ENCODE assay signal across 12 cellular contexts in the genomic region with DNA sequence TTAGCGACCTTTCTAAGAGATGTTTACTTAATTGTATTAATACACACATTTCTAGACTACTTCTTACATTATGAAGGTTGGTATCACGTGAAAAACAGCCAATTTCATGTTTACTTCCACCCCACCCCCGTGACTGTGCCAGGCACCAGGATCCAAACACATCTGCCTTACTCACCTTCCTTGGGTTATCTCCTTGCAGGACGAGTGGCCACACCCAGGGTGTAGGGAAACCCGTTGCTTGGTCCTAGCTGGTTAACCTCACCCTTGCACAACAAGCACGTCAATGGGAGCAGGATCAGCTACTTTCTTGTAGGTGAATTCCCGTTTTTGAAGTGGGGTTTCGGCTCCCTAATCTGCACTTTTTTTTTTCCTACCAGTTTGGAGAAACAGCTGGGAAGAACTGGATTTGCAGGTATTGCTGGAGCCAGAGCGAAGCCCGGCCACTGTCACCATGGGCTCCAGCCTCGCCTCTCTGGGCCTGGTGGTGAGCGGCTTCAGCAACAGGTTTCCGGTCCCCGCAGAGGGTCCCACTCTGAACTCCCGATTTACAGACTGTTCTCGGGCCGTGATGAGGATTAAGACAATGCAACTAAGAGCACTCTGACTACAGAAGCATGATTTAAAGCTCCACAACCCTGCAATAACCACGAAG. TPM values are rescaled to one million over a fixed set of nuclear protein-coding genes. Genes with fewer than 3 reads are reported as not detected.
DNase-seq lines count a peak whose midpoint lies in the region; ATAC-seq and TF ChIP-seq lines count a peak whose summit lies in the region.
"Had no signal": no experiment of that assay in that cellular context is flagged by ENCODE, and none has a peak within 500 bp of the region (broad histone marks: within the 10 kb centered on the region; RNA-seq: fewer than 3 reads in every experiment).

No MANE protein-coding gene starts in this region.

- no peak for DNase-seq in CD4-positive, CD25-positive, alpha-beta regulatory T cell
- DNase-seq in PC-9 (peak; percentile 72), osteocyte (ENCODE audit: extremely low spot score, unreplicated experiment) (no peak), GM03348 (ENCODE audit: low spot score) (no peak)
- no peak for DNase-seq in CD8-positive, alpha-beta T cell
- DNase-seq in activated CD4-positive, alpha-beta memory T cell treated with anti-CD3 and anti-CD28 coated beads, Interleukin-2, amount 10 ng/mL, durations not matched to agents 7 days and 5 days = no peak
- DNase-seq: stimulated activated CD8-positive, alpha-beta memory T cell treated with anti-CD3 and anti-CD28 coated beads, Interleukin-4, amount 100 ng/mL, for 48 hours had no signal

- H3K4me1 ChIP-seq in CD4-positive, CD25-positive, alpha-beta regulatory T cell (ENCODE audit: control insufficient read depth, insufficient read depth, low read length, poor library complexity, severe bottlenecking) = peaks cover 17% of the 10 kb centered on the region
- H3K4me1 ChIP-seq in PC-9 (replicated peaks; ENCODE audit: insufficient read depth) = peaks cover 31% of the 10 kb centered on the region
- peaks cover 22% of the 10 kb centered on the region for H3K4me1 ChIP-seq in CD8-positive, alpha-beta T cell (ENCODE audit: insufficient read depth, low read length)

- H2AFZ ChIP-seq in PC-9 = no peak overlapping the region

- peaks cover 29% of the 10 kb centered on the region for H3K79me2 ChIP-seq in PC-9 (ENCODE audit: low read depth)

- peak overlapping the region; percentile 64 for H3K4me2 ChIP-seq in PC-9

- peak overlapping the region in 3 of 4 donors; percentile 54 to 80 (median 74) for H3K4me3 Mint-ChIP-seq in CD4-positive, CD25-positive, alpha-beta regulatory T cell
- H3K4me3 Mint-ChIP-seq in osteocyte (ENCODE audit: unreplicated experiment) = peak overlapping the region; percentile 32
- no peak overlapping the region for H3K4me3 Mint-ChIP-seq in CD8-positive, alpha-beta T cell
- H3K4me3 Mint-ChIP-seq in activated CD4-positive, alpha-beta memory T cell treated with anti-CD3 and anti-CD28 coated beads, Interleukin-2, amount 10 ng/mL, durations not matched to agents 7 days and 5 days = no peak overlapping the region

- H3K27ac ChIP-seq in CD4-positive, CD25-positive, alpha-beta regulatory T cell (ENCODE audit: insufficient read depth, low read length, poor library complexity, severe bottlenecking) = no peak overlapping the region
- peak overlapping the region; percentile 61 for H3K27ac ChIP-seq in PC-9
- H3K27ac ChIP-seq in CD8-positive, alpha-beta T cell (ENCODE audit: low read depth, low read length) = no peak overlapping the region
- H3K27ac ChIP-seq: cardiac muscle cell, SK-N-MC had no signal

- H3K9me3 ChIP-seq in CD4-positive, CD25-positive, alpha-beta regulatory T cell (ENCODE audit: control insufficient read depth in 2 of 2, low read length in 2 of 2) = no peaks in the 10 kb centered on the region
- H3K9me3 ChIP-seq in PC-9 (ENCODE audit: insufficient read depth, low read depth) = no peaks in the 10 kb centered on the region
- no peaks in the 10 kb centered on the region for H3K9me3 ChIP-seq in CD8-positive, alpha-beta T cell (ENCODE audit: low read length)
- H3K9me3 ChIP-seq: BLaER1 treated with 17β-estradiol and CSF1 and Interleukin-3, amounts not matched to agents 10 nM and 100 nM had no signal

- intact Hi-C loops in PC-9 (cut with micrococcal nuclease; ENCODE audit: unreplicated experiment) = no loop called here
- intact Hi-C loops in CD8-positive, alpha-beta T cell (cut with DNase I, micrococcal nuclease) = loop anchor here in 1 of 2 experiments (1.0 kb wide), 1 partner anchor 25 kb away; a partner anchor contains a TSS

- peaks cover 10% of the 10 kb centered on the region for H3K36me3 ChIP-seq in CD4-positive, CD25-positive, alpha-beta regulatory T cell (ENCODE audit: control insufficient read depth, insufficient read depth, low read length)
- H3K36me3 ChIP-seq in PC-9 (ENCODE audit: low read depth) = peaks cover 7% of the 10 kb centered on the region; the same call in 1 of the 2 replicates
- peaks cover 12% of the 10 kb centered on the region for H3K36me3 ChIP-seq in CD8-positive, alpha-beta T cell (ENCODE audit: insufficient read depth, low read length)

- H3K9me2 ChIP-seq in PC-9 (ENCODE audit: insufficient read depth) = no peaks in the 10 kb centered on the region

- peaks cover 13% of the 10 kb centered on the region; the same call in 1 of the 2 replicates for H4K20me1 ChIP-seq in PC-9 (ENCODE audit: insufficient read depth)

- H3K9me3 Mint-ChIP-seq in CD4-positive, CD25-positive, alpha-beta regulatory T cell = peaks cover 0 to 2% (median 0%) of the 10 kb centered on the region in 7 donors
- H3K9me3 Mint-ChIP-seq in osteocyte (ENCODE audit: unreplicated experiment) = no peaks in the 10 kb centered on the region
- no peaks in the 10 kb centered on the region for H3K9me3 Mint-ChIP-seq in CD8-positive, alpha-beta T cell
- no peaks in the 10 kb centered on the region for H3K9me3 Mint-ChIP-seq in activated CD4-positive, alpha-beta memory T cell treated with anti-CD3 and anti-CD28 coated beads, Interleukin-2, amount 10 ng/mL, durations not matched to agents 7 days and 5 days

- POLR2A ChIA-PET in PC-9 (lab: Charles Lee; ENCODE audit: unreplicated experiment) = interaction anchor here (0.6 to 1.5 kb wide), 4 partner anchors 15 to 413 kb away, joined by 3 to 16 read pairs (median 4); no protein-coding TSS in a partner anchor
- POLR2A ChIA-PET in CD8-positive, alpha-beta T cell (lab: Charles Lee) = no interaction called here
- POLR2A ChIA-PET in activated CD4-positive, alpha-beta memory T cell treated with anti-CD3 and anti-CD28 coated beads, Interleukin-2, amount 10 ng/mL, durations not matched to agents 7 days and 5 days (lab: Charles Lee) = interaction anchor here (0.6 to 1.2 kb wide), 2 partner anchors 9 to 164 kb away, joined by 3 read pairs; no protein-coding TSS in a partner anchor

- H3F3A ChIP-seq in PC-9 (ENCODE audit: insufficient read depth, low read depth) = peaks cover 16% of the 10 kb centered on the region; the same call in 1 of the 2 replicates

- peaks cover 16% of the 10 kb centered on the region for H3K36me3 Mint-ChIP-seq in CD4-positive, CD25-positive, alpha-beta regulatory T cell
- H3K36me3 Mint-ChIP-seq in osteocyte (ENCODE audit: unreplicated experiment) = peaks cover 19% of the 10 kb centered on the region
- peaks cover 31% of the 10 kb centered on the region for H3K36me3 Mint-ChIP-seq in CD8-positive, alpha-beta T cell
- peaks cover 28% of the 10 kb centered on the region for H3K36me3 Mint-ChIP-seq in activated CD4-positive, alpha-beta memory T cell treated with anti-CD3 and anti-CD28 coated beads, Interleukin-2, amount 10 ng/mL, durations not matched to agents 7 days and 5 days (ENCODE audit: low read depth)

- no peak for ATAC-seq in CD4-positive, CD25-positive, alpha-beta regulatory T cell (ENCODE audit: low read depth in 2 of 2)
- ATAC-seq in esophagus mucosa (peak; percentile 90), HG03439 (IDR thresholded peaks at IDR 0.05; ENCODE audit: unreplicated experiment) (no peak)
- ATAC-seq in CD8-positive, alpha-beta T cell = no peak

- BruUV-seq in PC-9 (replicated peaks; lab: Mats Ljungman, UMichigan) = no TSS peak

- H3K27ac Mint-ChIP-seq in CD4-positive, CD25-positive, alpha-beta regulatory T cell = peak overlapping the region in 2 of 3 donors; percentile 17 to 46
- no peak overlapping the region for H3K27ac Mint-ChIP-seq in osteocyte (ENCODE audit: unreplicated experiment)
- H3K27ac Mint-ChIP-seq in CD8-positive, alpha-beta T cell = no peak overlapping the region
- H3K27ac Mint-ChIP-seq in activated CD4-positive, alpha-beta memory T cell treated with anti-CD3 and anti-CD28 coated beads, Interleukin-2, amount 10 ng/mL, durations not matched to agents 7 days and 5 days = no peak overlapping the region

- CTCF ChIA-PET in PC-9 (lab: Charles Lee) = interaction anchor here (0.6 to 2.0 kb wide), 4 partner anchors 15 to 147 kb away, joined by 3 to 7 read pairs (median 4); no protein-coding TSS in a partner anchor
- CTCF ChIA-PET in CD8-positive, alpha-beta T cell (lab: Charles Lee) = interaction anchor here (1.5 to 2.9 kb wide), 3 partner anchors 15 to 143 kb away, joined by 3 to 14 read pairs (median 6); a partner anchor contains a TSS
- CTCF ChIA-PET in activated CD4-positive, alpha-beta memory T cell treated with anti-CD3 and anti-CD28 coated beads, Interleukin-2, amount 10 ng/mL, durations not matched to agents 7 days and 5 days (lab: Charles Lee) = interaction anchor here (1.1 to 1.2 kb wide), 2 partner anchors 15 to 37 kb away, joined by 5 to 6 read pairs; a partner anchor contains a TSS

- peaks cover 7% of the 10 kb centered on the region for H3K27me3 Mint-ChIP-seq in CD4-positive, CD25-positive, alpha-beta regulatory T cell
- no peaks in the 10 kb centered on the region for H3K27me3 Mint-ChIP-seq in osteocyte (ENCODE audit: unreplicated experiment)
- no peaks in the 10 kb centered on the region for H3K27me3 Mint-ChIP-seq in CD8-positive, alpha-beta T cell (ENCODE audit: low read depth)
- H3K27me3 Mint-ChIP-seq in activated CD4-positive, alpha-beta memory T cell treated with anti-CD3 and anti-CD28 coated beads, Interleukin-2, amount 10 ng/mL, durations not matched to agents 7 days and 5 days = peaks cover 2% of the 10 kb centered on the region

- no peak for TF ChIP-seq CTCF in PC-9 (conservative IDR thresholded peaks at IDR 0.05)
- no peak for TF ChIP-seq CTCF in osteocyte (IDR thresholded peaks at IDR 0.05)
- TF ChIP-seq CTCF in CD8-positive, alpha-beta T cell (IDR thresholded peaks at IDR 0.05) = no peak

- peaks cover 5 to 31% (median 23%) of the 10 kb centered on the region in 4 donors for H3K4me1 Mint-ChIP-seq in CD4-positive, CD25-positive, alpha-beta regulatory T cell
- H3K4me1 Mint-ChIP-seq in osteocyte (ENCODE audit: unreplicated experiment) = peaks cover 25% of the 10 kb centered on the region
- peaks cover 28% of the 10 kb centered on the region for H3K4me1 Mint-ChIP-seq in CD8-positive, alpha-beta T cell (ENCODE audit: low read depth)
- peaks cover 26% of the 10 kb centered on the region for H3K4me1 Mint-ChIP-seq in activated CD4-positive, alpha-beta memory T cell treated with anti-CD3 and anti-CD28 coated beads, Interleukin-2, amount 10 ng/mL, durations not matched to agents 7 days and 5 days

- H3K27me3 ChIP-seq in CD4-positive, CD25-positive, alpha-beta regulatory T cell (ENCODE audit: control insufficient read depth, insufficient read depth, low read length) = no peaks in the 10 kb centered on the region
- no peaks in the 10 kb centered on the region for H3K27me3 ChIP-seq in PC-9 (ENCODE audit: insufficient read depth, low read depth)
- no peaks in the 10 kb centered on the region for H3K27me3 ChIP-seq in CD8-positive, alpha-beta T cell (ENCODE audit: insufficient read depth, low read length)
- H3K27me3 ChIP-seq: BLaER1 treated with 17β-estradiol and CSF1 and Interleukin-3, amounts not matched to agents 10 nM and 100 nM; cardiac muscle cell had no signal

- H3K4me3 ChIP-seq in CD4-positive, CD25-positive, alpha-beta regulatory T cell (ENCODE audit: low read depth, low read length) = no peak overlapping the region
- no peak overlapping the region; the same call in 1 of the 2 replicates for H3K4me3 ChIP-seq in PC-9
- no peak overlapping the region for H3K4me3 ChIP-seq in CD8-positive, alpha-beta T cell (ENCODE audit: low read depth, low read length)
- H3K4me3 ChIP-seq: BLaER1 treated with 17β-estradiol and CSF1 and Interleukin-3, amounts not matched to agents 10 nM and 100 nM; cardiac muscle cell; SK-N-MC had no signal

RNA-seq across cellular contexts. Expression of a gene that starts 2.1 kb away (rescaled TPM):
- total RNA-seq in CD4-positive, CD25-positive, alpha-beta regulatory T cell = 953 TPM
- 1,000 to 10,000 TPM; 1,667 to 2,206 (median 1,950) TPM for polyA plus RNA-seq in CD4-positive, CD25-positive, alpha-beta regulatory T cell
- total RNA-seq in PC-9 (2021) = 2,044 and 2,361 TPM in 2 replicates
- total RNA-seq in esophagus mucosa = 475 TPM
- total RNA-seq in osteocyte = 1,191 and 1,207 TPM in 2 replicates
- total RNA-seq in CD8-positive, alpha-beta T cell = 100 to 1,000 TPM; 829 to 863 TPM
- 1,000 to 10,000 TPM; 1,185 TPM for total RNA-seq in activated CD4-positive, alpha-beta memory T cell treated with anti-CD3 and anti-CD28 coated beads, Interleukin-2, amount 10 ng/mL, durations not matched to agents 7 days and 5 days

RNA-seq across cellular contexts. Expression of a gene that starts 25.5 kb away (rescaled TPM):
- total RNA-seq in CD4-positive, CD25-positive, alpha-beta regulatory T cell = 4.8 TPM
- 10 to 100 TPM in 2 of 4 donors, 1 to 10 TPM in 2; 4.0 to 16.4 (median 12.0) TPM for polyA plus RNA-seq in CD4-positive, CD25-positive, alpha-beta regulatory T cell
- total RNA-seq in PC-9 (2021) (12.6 and 18.1 TPM in 2 replicates), esophagus mucosa (1.2 TPM), osteocyte (11.3 and 13.2 TPM in 2 replicates)
- total RNA-seq in CD8-positive, alpha-beta T cell = 10 to 100 TPM; 28.8 to 31.8 TPM
- 10 to 100 TPM in 1 of 2 experiments, 1 to 10 TPM in 1; 9.4 to 12.3 TPM for total RNA-seq in activated CD4-positive, alpha-beta memory T cell treated with anti-CD3 and anti-CD28 coated beads, Interleukin-2, amount 10 ng/mL, durations not matched to agents 7 days and 5 days

RNA-seq across cellular contexts. Expression of a gene that starts 36.6 kb away (rescaled TPM):
- total RNA-seq in CD4-positive, CD25-positive, alpha-beta regulatory T cell = 125 TPM
- 100 to 1,000 TPM in 3 of 4 donors, 10 to 100 TPM in 1; 99.4 to 142 (median 120) TPM for polyA plus RNA-seq in CD4-positive, CD25-positive, alpha-beta regulatory T cell
- total RNA-seq in PC-9 (2021) (3.1 and 5.3 TPM in 2 replicates), esophagus mucosa (2.7 TPM), osteocyte (1.3 and 1.9 TPM in 2 replicates)
- 10 to 100 TPM; 37.1 to 37.4 TPM for total RNA-seq in CD8-positive, alpha-beta T cell
- 100 to 1,000 TPM; 131 to 142 TPM for total RNA-seq in activated CD4-positive, alpha-beta memory T cell treated with anti-CD3 and anti-CD28 coated beads, Interleukin-2, amount 10 ng/mL, durations not matched to agents 7 days and 5 days

Comparison
In these comparisons a context has a peak if more than half of its experiments do, and no peak if none do; other contexts are left out.
1. DNase-seq: peak in PC-9 (2 of 2); none in CD4-positive, CD25-positive, alpha-beta regulatory T cell (0 of 3), osteocyte (single experiment), CD8-positive, alpha-beta T cell (0 of 7), activated CD4-positive, alpha-beta memory T cell treated with anti-CD3 and anti-CD28 coated beads, Interleukin-2, amount 10 ng/mL, durations not matched to agents 7 days and 5 days (single experiment) and GM03348 (single experiment).
2. H3K27ac Mint-ChIP-seq: peak in CD4-positive, CD25-positive, alpha-beta regulatory T cell (2 of 3); none in osteocyte (single experiment), CD8-positive, alpha-beta T cell (single experiment) and activated CD4-positive, alpha-beta memory T cell treated with anti-CD3 and anti-CD28 coated beads, Interleukin-2, amount 10 ng/mL, durations not matched to agents 7 days and 5 days (single experiment).
3. H3K4me3 Mint-ChIP-seq: peak in CD4-positive, CD25-positive, alpha-beta regulatory T cell (3 of 4) and osteocyte (single experiment); none in CD8-positive, alpha-beta T cell (single experiment) and activated CD4-positive, alpha-beta memory T cell treated with anti-CD3 and anti-CD28 coated beads, Interleukin-2, amount 10 ng/mL, durations not matched to agents 7 days and 5 days (single experiment).